ENCODE assay signal across 8 cellular contexts in genomic region chr2:147937744-147938349, GRCh38.
DNase-seq lines count a peak whose midpoint lies in the region; ATAC-seq, FAIRE-seq and TF ChIP-seq lines count a peak whose summit lies in the region.

No MANE protein-coding gene starts in this region.

- H3K4me3 ChIP-seq in KMS-11 (IDR thresholded peaks at IDR 0.05; ENCODE audit: insufficient read depth, low read depth, low read length) (no peak overlapping the region), heart left ventricle (no peak overlapping the region), small intestine (ENCODE audit: low read depth in 1 of 2, low read length in 2 of 2) (no peak overlapping the region)

- H4K20me1 ChIP-seq in KMS-11 (ENCODE audit: insufficient read depth): no peaks in the 10 kb centered on the region

- H3K36me3 ChIP-seq in KMS-11 (ENCODE audit: insufficient read depth) (no peaks in the 10 kb centered on the region), heart left ventricle (peaks cover 0 to 78% (median 39%) of the 10 kb centered on the region in 9 donors), small intestine (ENCODE audit: control insufficient read depth in 2 of 2, insufficient read depth in 2 of 2, low read length in 2 of 2) (peaks cover 0 to 3% of the 10 kb centered on the region in 2 donors)

- H2AFZ ChIP-seq in KMS-11 (ENCODE audit: low read depth): no peak overlapping the region

- H3K79me2 ChIP-seq in KMS-11 (ENCODE audit: insufficient read depth, low read depth): no peaks in the 10 kb centered on the region

- H3K9ac ChIP-seq in KMS-11: no peak overlapping the region

- 35 to 43% (median 40%) methylated on average over 3 of the region's 3 CpGs for WGBS in heart left ventricle, 4 donors
- WGBS in small intestine, 3 donors: 37 to 45% (median 38%) methylated on average over 3 of the region's 3 CpGs

- H3K4me1 ChIP-seq in KMS-11 (ENCODE audit: low read depth, poor library complexity, severe bottlenecking) (no peaks in the 10 kb centered on the region), heart left ventricle (no peaks in the 10 kb centered on the region), small intestine (ENCODE audit: control insufficient read depth in 2 of 2, insufficient read depth in 1 of 2, low read depth in 1 of 2, low read length in 1 of 2) (no peaks in the 10 kb centered on the region)

- peak; percentile 43 for DNase-seq in AG20443 (ENCODE audit: low spot score)
- no peak for DNase-seq in heart left ventricle
- DNase-seq in small intestine: peak; percentile 36
- no peak for DNase-seq in GM19238 (ENCODE audit: insufficient read length, low spot score)

- H3K4me2 ChIP-seq in KMS-11: no peak overlapping the region

- no peaks in the 10 kb centered on the region for H3K27me3 ChIP-seq in KMS-11 (ENCODE audit: insufficient read depth, low read depth)
- H3K27me3 ChIP-seq in heart left ventricle: no peaks in the 10 kb centered on the region
- no peaks in the 10 kb centered on the region for H3K27me3 ChIP-seq in small intestine (ENCODE audit: control insufficient read depth in 2 of 2, insufficient read depth in 2 of 2, low read length in 2 of 2)

- peak; percentile 74 for ATAC-seq in GM18498 (IDR thresholded peaks at IDR 0.05; ENCODE audit: unreplicated experiment)
- peak in 3 of 4 donors; percentile 55 to 65 (median 62) for ATAC-seq in heart left ventricle
- ATAC-seq in HG02852 (IDR thresholded peaks at IDR 0.05; ENCODE audit: unreplicated experiment): no peak

- intact Hi-C loops in heart left ventricle (cut with DNase I): loop anchor here (1.0 to 5.0 kb wide), 7 partner anchors 569 to 1054 kb away; no protein-coding TSS in a partner anchor

- TF ChIP-seq POLR2A in heart left ventricle (IDR thresholded peaks at IDR 0.05): no peak

- TF ChIP-seq CTCF in KMS-11 (conservative IDR thresholded peaks at IDR 0.05; ENCODE audit: low read depth, low read length): peak; percentile 72
- TF ChIP-seq CTCF in heart left ventricle (IDR thresholded peaks at IDR 0.05): peak; percentile 78 to 95 (median 90)

- H3K27ac ChIP-seq in KMS-11 (no peak overlapping the region), heart left ventricle (no peak overlapping the region), small intestine (ENCODE audit: low read depth in 1 of 2, low read length in 1 of 2) (no peak overlapping the region)

- H3K9me3 ChIP-seq in heart left ventricle: no peaks in the 10 kb centered on the region
- no peaks in the 10 kb centered on the region for H3K9me3 ChIP-seq in small intestine (ENCODE audit: control insufficient read depth, low read depth)

- peak; percentile 97 for FAIRE-seq in TTC549 (lab: Jason Lieb, UNC)
- peak; percentile 96 for FAIRE-seq in small intestine (lab: Jason Lieb, UNC)

Comparison
In these comparisons a context has a peak if more than half of its experiments do, and no peak if none do; other contexts are left out.
1. DNase-seq: peak in AG20443 (single experiment) and small intestine (single experiment); none in heart left ventricle (0 of 5) and GM19238 (single experiment).